Comparison of ENCODE assay signal across 16 cellular contexts in genomic region chr13:112855859-112856258, GRCh38.
DNase-seq lines count a peak whose midpoint lies in the region; ATAC-seq, FAIRE-seq and TF ChIP-seq lines count a peak whose summit lies in the region.
"Had no signal": no experiment of that assay in that cellular context is flagged by ENCODE, and none has a peak within 500 bp of the region (broad histone marks: within the 10 kb centered on the region; RNA-seq: fewer than 3 reads in every experiment).

No MANE protein-coding gene starts in this region.

- no peak overlapping the region for H3K9ac ChIP-seq in kidney (ENCODE audit: low read length in 2 of 2)
- H3K9ac ChIP-seq: BLaER1 treated with 17β-estradiol and CSF1 and Interleukin-3, amounts not matched to agents 10 nM and 100 nM; GM23248 had no signal

- no peak overlapping the region for H3K27ac Mint-ChIP-seq in natural killer cell treated with Interleukin-12 subunit alpha and Interleukin-12 subunit beta and Interleukin-15 and Interleukin-18, amount 100 ng/mL, for 72 hours
- H3K27ac Mint-ChIP-seq in natural killer cell: no peak overlapping the region
- H3K27ac Mint-ChIP-seq: CD4-positive, alpha-beta T cell had no signal

- H3K9me3 ChIP-seq in kidney (ENCODE audit: control insufficient read depth in 1 of 2, low read length in 2 of 2): no peaks in the 10 kb centered on the region
- H3K9me3 ChIP-seq: BLaER1 treated with 17β-estradiol and CSF1 and Interleukin-3, amounts not matched to agents 10 nM and 100 nM had no signal

- no peaks in the 10 kb centered on the region for H3K4me1 Mint-ChIP-seq in natural killer cell treated with Interleukin-12 subunit alpha and Interleukin-12 subunit beta and Interleukin-15 and Interleukin-18, amount 100 ng/mL, for 72 hours (ENCODE audit: low read depth in 2 of 2)
- H3K4me1 Mint-ChIP-seq in natural killer cell: no peaks in the 10 kb centered on the region

- DNase-seq in natural killer cell treated with Interleukin-12 subunit alpha and Interleukin-12 subunit beta and Interleukin-15 and Interleukin-18, amount 100 ng/mL, for 72 hours (ENCODE audit: low spot score): peak; percentile 32
- DNase-seq in natural killer cell: no peak
- peak; percentile 55 for DNase-seq in kidney
- DNase-seq in posterior vena cava (ENCODE audit: low spot score): peak; percentile 60
- no peak for DNase-seq in NCI-H146 treated with DMSO at 0.1 percent for 48 hours (lab: John Stamatoyannopoulos, UW; ENCODE audit: unreplicated experiment)
- DNase-seq in NAMALWA (ENCODE audit: low spot score): no peak
- DNase-seq in RKO (ENCODE audit: low spot score): no peak
- DNase-seq: ACHN; Calu3; CD4-positive, alpha-beta T cell; DMS 273 treated with DMSO at 0.1 percent for 48 hours; GM23248; H7 had no signal

- no peak for ATAC-seq in natural killer cell treated with Interleukin-12 subunit alpha and Interleukin-12 subunit beta and Interleukin-15 and Interleukin-18, amount 100 ng/mL, for 72 hours
- no peak for ATAC-seq in natural killer cell
- ATAC-seq: GM12878 had no signal

- H3K36me3 ChIP-seq in kidney (ENCODE audit: control insufficient read depth in 1 of 2, insufficient read depth in 2 of 2, low read length in 2 of 2): peaks cover 17 to 28% of the 10 kb centered on the region in 2 donors

- TF ChIP-seq CTCF in natural killer cell (IDR thresholded peaks at IDR 0.05) (no peak), kidney (IDR thresholded peaks at IDR 0.05; ENCODE audit: borderline replicate concordance, extremely low read depth, insufficient read depth) (no peak)

- H3K36me3 Mint-ChIP-seq in natural killer cell treated with Interleukin-12 subunit alpha and Interleukin-12 subunit beta and Interleukin-15 and Interleukin-18, amount 100 ng/mL, for 72 hours: peaks cover 4% of the 10 kb centered on the region
- peaks cover 4% of the 10 kb centered on the region for H3K36me3 Mint-ChIP-seq in natural killer cell

- no peak overlapping the region for H3K4me3 Mint-ChIP-seq in natural killer cell treated with Interleukin-12 subunit alpha and Interleukin-12 subunit beta and Interleukin-15 and Interleukin-18, amount 100 ng/mL, for 72 hours
- H3K4me3 Mint-ChIP-seq in natural killer cell: no peak overlapping the region
- H3K4me3 Mint-ChIP-seq: CD4-positive, alpha-beta T cell had no signal

- H3K27ac ChIP-seq in kidney (ENCODE audit: low read depth in 2 of 2, low read length in 2 of 2): no peak overlapping the region
- H3K27ac ChIP-seq: BLaER1 treated with 17β-estradiol and CSF1 and Interleukin-3, amounts not matched to agents 10 nM and 100 nM; GM23248 had no signal

- intact Hi-C loops in natural killer cell (cut with micrococcal nuclease): no loop called here
- intact Hi-C loops in kidney (cut with DNase I): no loop called here
- intact Hi-C loops in posterior vena cava (cut with DNase I): no loop called here

- no peaks in the 10 kb centered on the region for H3K4me1 ChIP-seq in kidney (ENCODE audit: control insufficient read depth in 1 of 2, insufficient read depth in 1 of 2, low read depth in 1 of 2, low read length in 2 of 2)

- no peak for FAIRE-seq in kidney (lab: Jason Lieb, UNC)
- FAIRE-seq: GM12878, GM18507 had no signal

- H3K4me3 ChIP-seq in kidney (ENCODE audit: low read length in 2 of 2): no peak overlapping the region
- H3K4me3 ChIP-seq: BLaER1 treated with 17β-estradiol and CSF1 and Interleukin-3, amounts not matched to agents 10 nM and 100 nM; GM12878; GM23248 had no signal

- H3K27me3 Mint-ChIP-seq in natural killer cell treated with Interleukin-12 subunit alpha and Interleukin-12 subunit beta and Interleukin-15 and Interleukin-18, amount 100 ng/mL, for 72 hours: no peaks in the 10 kb centered on the region
- no peaks in the 10 kb centered on the region for H3K27me3 Mint-ChIP-seq in natural killer cell (ENCODE audit: low read depth in 2 of 2)
- H3K27me3 Mint-ChIP-seq: CD4-positive, alpha-beta T cell had no signal

- no peaks in the 10 kb centered on the region for H3K9me3 Mint-ChIP-seq in natural killer cell treated with Interleukin-12 subunit alpha and Interleukin-12 subunit beta and Interleukin-15 and Interleukin-18, amount 100 ng/mL, for 72 hours
- H3K9me3 Mint-ChIP-seq in natural killer cell: no peaks in the 10 kb centered on the region
- H3K9me3 Mint-ChIP-seq: CD4-positive, alpha-beta T cell had no signal

Comparison
In these comparisons a context has a peak if more than half of its experiments do, and no peak if none do; other contexts are left out.
1. DNase-seq: peak in natural killer cell treated with Interleukin-12 subunit alpha and Interleukin-12 subunit beta and Interleukin-15 and Interleukin-18, amount 100 ng/mL, for 72 hours (single experiment), kidney (single experiment) and posterior vena cava (single experiment); none in natural killer cell (single experiment), NCI-H146 treated with DMSO at 0.1 percent for 48 hours (single experiment), NAMALWA (single experiment) and RKO (single experiment).